9 cellular contexts compared by ENCODE assay signal in genomic region chr12:48003226-48004038, GRCh38. TPM values are rescaled to one million over a fixed set of nuclear protein-coding genes. Genes with fewer than 3 reads are reported as not detected.
DNase-seq lines count a peak whose midpoint lies in the region; ATAC-seq and TF ChIP-seq lines count a peak whose summit lies in the region.
"Had no signal": no experiment of that assay in that cellular context is flagged by ENCODE, and none has a peak within 500 bp of the region (broad histone marks: within the 10 kb centered on the region; RNA-seq: fewer than 3 reads in every experiment).

No MANE protein-coding gene starts in this region.

- H3K9me3 Mint-ChIP-seq in stimulated activated naive CD8-positive, alpha-beta T cell treated with anti-CD3 and anti-CD28 coated beads, Interleukin-15, Interleukin-2, amounts not matched to agents 100 ng/mL and 50 ng/mL, for 24 hours: no peaks in the 10 kb centered on the region
- H3K9me3 Mint-ChIP-seq in activated T-cell treated with anti-CD3 and anti-CD28 coated beads, Interleukin-2, amount 50 U/mL, for 72 hours: no peaks in the 10 kb centered on the region

- H3K27ac ChIP-seq in lower lobe of right lung: no peak overlapping the region

- no peak for DNase-seq in stimulated activated naive CD8-positive, alpha-beta T cell treated with anti-CD3 and anti-CD28 coated beads, Interleukin-15, Interleukin-2, amounts not matched to agents 100 U/mL and 50 U/mL, for 24 hours
- peak; percentile 21 to 23 for DNase-seq in activated T-cell treated with anti-CD3 and anti-CD28 coated beads, Interleukin-2, amount 50 U/mL, for 72 hours
- DNase-seq in lower lobe of right lung (no peak), NCI-H524 (lab: John Stamatoyannopoulos, UW) (no peak), NCI-H510A treated with DMSO at 0.1 percent for 48 hours (lab: John Stamatoyannopoulos, UW) (no peak), left lobe of liver (ENCODE audit: low spot score) (no peak)
- DNase-seq: NCI-H524 treated with DMSO at 0.1 percent for 48 hours had no signal

- H3K36me3 ChIP-seq in lower lobe of right lung: no peaks in the 10 kb centered on the region

- no peak for TF ChIP-seq CTCF in lower lobe of right lung (IDR thresholded peaks at IDR 0.05)

- peaks cover 93% of the 10 kb centered on the region for H3K27me3 Mint-ChIP-seq in stimulated activated naive CD8-positive, alpha-beta T cell treated with anti-CD3 and anti-CD28 coated beads, Interleukin-15, Interleukin-2, amounts not matched to agents 100 ng/mL and 50 ng/mL, for 24 hours
- peaks cover 85% of the 10 kb centered on the region for H3K27me3 Mint-ChIP-seq in activated T-cell treated with anti-CD3 and anti-CD28 coated beads, Interleukin-2, amount 50 U/mL, for 72 hours (ENCODE audit: low read depth)

- intact Hi-C loops in lower lobe of right lung (cut with DNase I): no loop called here

- H3K4me3 Mint-ChIP-seq in stimulated activated naive CD8-positive, alpha-beta T cell treated with anti-CD3 and anti-CD28 coated beads, Interleukin-15, Interleukin-2, amounts not matched to agents 100 ng/mL and 50 ng/mL, for 24 hours: peak overlapping the region; percentile 69
- peak overlapping the region; percentile 86 to 90 for H3K4me3 Mint-ChIP-seq in activated T-cell treated with anti-CD3 and anti-CD28 coated beads, Interleukin-2, amount 50 U/mL, for 72 hours

- H3K4me1 ChIP-seq in lower lobe of right lung: peaks cover 42% of the 10 kb centered on the region

- no peak overlapping the region for H3K27ac Mint-ChIP-seq in stimulated activated naive CD8-positive, alpha-beta T cell treated with anti-CD3 and anti-CD28 coated beads, Interleukin-15, Interleukin-2, amounts not matched to agents 100 ng/mL and 50 ng/mL, for 24 hours
- H3K27ac Mint-ChIP-seq in activated T-cell treated with anti-CD3 and anti-CD28 coated beads, Interleukin-2, amount 50 U/mL, for 72 hours: no peak overlapping the region

- no peaks in the 10 kb centered on the region for H3K36me3 Mint-ChIP-seq in stimulated activated naive CD8-positive, alpha-beta T cell treated with anti-CD3 and anti-CD28 coated beads, Interleukin-15, Interleukin-2, amounts not matched to agents 100 ng/mL and 50 ng/mL, for 24 hours (ENCODE audit: low read depth)
- peaks cover 0 to 3% of the 10 kb centered on the region in 2 donors for H3K36me3 Mint-ChIP-seq in activated T-cell treated with anti-CD3 and anti-CD28 coated beads, Interleukin-2, amount 50 U/mL, for 72 hours (ENCODE audit: insufficient read depth in 2 of 2)

- peaks cover 86% of the 10 kb centered on the region for H3K27me3 ChIP-seq in lower lobe of right lung (ENCODE audit: low read depth)

- ATAC-seq in stimulated activated naive CD8-positive, alpha-beta T cell treated with anti-CD3 and anti-CD28 coated beads, Interleukin-15, Interleukin-2, amounts not matched to agents 100 U/mL and 50 U/mL, for 24 hours: no peak
- ATAC-seq in activated T-cell treated with anti-CD3 and anti-CD28 coated beads, Interleukin-2, amount 50 U/mL, for 72 hours (replicated peaks in 1 of 2): peak; percentile 39 to 48
- no peak for ATAC-seq in lower lobe of right lung
- ATAC-seq in HG03135 (IDR thresholded peaks at IDR 0.05; ENCODE audit: unreplicated experiment): no peak
- no peak for ATAC-seq in left lobe of liver

- no peaks in the 10 kb centered on the region for H3K9me3 ChIP-seq in lower lobe of right lung

- H3K4me3 ChIP-seq in lower lobe of right lung: peak overlapping the region; percentile 43

- H3K4me1 Mint-ChIP-seq in stimulated activated naive CD8-positive, alpha-beta T cell treated with anti-CD3 and anti-CD28 coated beads, Interleukin-15, Interleukin-2, amounts not matched to agents 100 ng/mL and 50 ng/mL, for 24 hours (ENCODE audit: low read depth): peaks cover 40% of the 10 kb centered on the region
- H3K4me1 Mint-ChIP-seq in activated T-cell treated with anti-CD3 and anti-CD28 coated beads, Interleukin-2, amount 50 U/mL, for 72 hours (ENCODE audit: low read depth): peaks cover 34% of the 10 kb centered on the region

RNA-seq across cellular contexts. Expression of gene COL2A1, which starts 0.8 kb away (rescaled TPM):
- under 1 TPM in 1 of 2 donors, not detected in 1; 0.14 TPM for total RNA-seq in activated T-cell treated with anti-CD3 and anti-CD28 coated beads, Interleukin-2, amount 50 U/mL, for 72 hours
- total RNA-seq in lower lobe of right lung (not detected), left lobe of liver (0.08 TPM)

RNA-seq across cellular contexts. Expression of gene TMEM106C, which starts 40.0 kb away (rescaled TPM):
- total RNA-seq in activated T-cell treated with anti-CD3 and anti-CD28 coated beads, Interleukin-2, amount 50 U/mL, for 72 hours: 100 to 1,000 TPM; 124 to 149 TPM
- total RNA-seq in lower lobe of right lung (39.3 TPM), left lobe of liver (14.8 TPM)

Comparison
In these comparisons a context has a peak if more than half of its experiments do, and no peak if none do; other contexts are left out.
1. ATAC-seq: peak in activated T-cell treated with anti-CD3 and anti-CD28 coated beads, Interleukin-2, amount 50 U/mL, for 72 hours (2 of 2); none in stimulated activated naive CD8-positive, alpha-beta T cell treated with anti-CD3 and anti-CD28 coated beads, Interleukin-15, Interleukin-2, amounts not matched to agents 100 U/mL and 50 U/mL, for 24 hours (single experiment), lower lobe of right lung (0 of 2), HG03135 (single experiment) and left lobe of liver (single experiment).
2. DNase-seq: peak in activated T-cell treated with anti-CD3 and anti-CD28 coated beads, Interleukin-2, amount 50 U/mL, for 72 hours (2 of 2); none in stimulated activated naive CD8-positive, alpha-beta T cell treated with anti-CD3 and anti-CD28 coated beads, Interleukin-15, Interleukin-2, amounts not matched to agents 100 U/mL and 50 U/mL, for 24 hours (single experiment), lower lobe of right lung (single experiment), NCI-H524 (0 of 2), NCI-H510A treated with DMSO at 0.1 percent for 48 hours (single experiment) and left lobe of liver (single experiment).